Comparison of ENCODE assay signal across 17 cellular contexts in the genomic region with DNA sequence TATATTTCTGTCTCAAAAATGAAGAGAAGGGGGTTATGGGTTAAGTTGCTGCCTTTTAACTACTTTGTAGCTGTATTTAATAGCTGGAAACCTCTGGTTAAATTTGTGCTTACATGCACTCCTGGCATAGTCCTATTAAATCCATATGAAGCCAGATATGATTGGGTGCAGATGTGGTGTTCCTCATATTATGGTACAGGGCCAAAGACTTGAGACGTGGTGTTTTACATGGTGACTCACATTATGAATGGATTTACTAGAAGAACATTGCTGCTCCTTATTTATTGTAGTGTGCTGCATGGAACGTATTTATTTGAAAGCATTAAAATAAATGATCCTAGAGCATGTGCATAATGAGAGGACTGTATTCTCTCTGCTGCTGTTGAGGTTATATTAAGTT.
A peak's percentile ranks its signal among the peaks of the same experiment; 100 is the strongest.
DNase-seq lines count a peak whose midpoint lies in the region; ATAC-seq and TF ChIP-seq lines count a peak whose summit lies in the region.
"Had no signal": no experiment of that assay in that cellular context is flagged by ENCODE, and none has a peak within 500 bp of the region (broad histone marks: within the 10 kb centered on the region; RNA-seq: fewer than 3 reads in every experiment).

No MANE protein-coding gene starts in this region.

- no peak for TF ChIP-seq CTCF in BJ (IDR thresholded peaks at IDR 0.05; ENCODE audit: insufficient read depth, low read depth, low read length)
- TF ChIP-seq CTCF in fibroblast of mammary gland (conservative IDR thresholded peaks at IDR 0.05; ENCODE audit: control insufficient read depth, insufficient read depth, low read depth, low read length), result no peak
- TF ChIP-seq CTCF in upper lobe of left lung (IDR thresholded peaks at IDR 0.05), result no peak
- TF ChIP-seq CTCF in activated CD8-positive, alpha-beta T cell treated with anti-CD3 and anti-CD28 coated beads for 36 hours (IDR thresholded peaks at IDR 0.05), result no peak

- DNase-seq in BJ (ENCODE audit: low read depth) (peak; percentile 26), RPMI7951 (ENCODE audit: low read depth) (peak; percentile 24), fibroblast of mammary gland (ENCODE audit: low read depth) (peak; percentile 91), upper lobe of left lung (no peak), SK-N-DZ (ENCODE audit: low spot score) (no peak)
- no peak for DNase-seq in activated CD8-positive, alpha-beta T cell treated with anti-CD3 and anti-CD28 coated beads for 36 hours
- DNase-seq: CD4-positive, alpha-beta memory T cell; DMS53; EL; NCI-H1417 treated with DMSO at 0.1 percent for 48 hours; NCI-H187 treated with DMSO at 0.1 percent for 48 hours; NCI-H226; NCI-H524; SIG-M5 had no signal

- H3K27ac ChIP-seq in upper lobe of left lung, result no peak overlapping the region
- H3K27ac ChIP-seq: BLaER1, RWPE1 had no signal

- intact Hi-C loops in activated CD8-positive, alpha-beta T cell treated with anti-CD3 and anti-CD28 coated beads for 36 hours (cut with micrococcal nuclease), result no loop called here

- H3K36me3 ChIP-seq in BJ (ENCODE audit: control insufficient read depth, insufficient read depth, low read length) (no peaks in the 10 kb centered on the region), upper lobe of left lung (no peaks in the 10 kb centered on the region)
- H3K36me3 ChIP-seq: BLaER1 had no signal

- POLR2A ChIA-PET in BJ (lab: Charles Lee), result no interaction called here
- POLR2A ChIA-PET in activated CD8-positive, alpha-beta T cell treated with anti-CD3 and anti-CD28 coated beads for 36 hours (lab: Charles Lee), result interaction anchor here (0.6 kb wide), 1 partner anchor 43 kb away, joined by 3 read pairs; no protein-coding TSS in a partner anchor

- H3K27me3 ChIP-seq in BJ (ENCODE audit: control insufficient read depth, insufficient read depth, low read length) (no peaks in the 10 kb centered on the region), upper lobe of left lung (no peaks in the 10 kb centered on the region)
- H3K27me3 ChIP-seq: BLaER1 had no signal

- H3K27ac Mint-ChIP-seq in activated CD8-positive, alpha-beta T cell treated with anti-CD3 and anti-CD28 coated beads for 36 hours, result no peak overlapping the region
- H3K27ac Mint-ChIP-seq: CD4-positive, alpha-beta memory T cell had no signal

- no peaks in the 10 kb centered on the region for H3K4me1 ChIP-seq in upper lobe of left lung
- H3K4me1 ChIP-seq: BLaER1 had no signal

- H3K36me3 Mint-ChIP-seq in activated CD8-positive, alpha-beta T cell treated with anti-CD3 and anti-CD28 coated beads for 36 hours (ENCODE audit: low read depth), result no peaks in the 10 kb centered on the region
- H3K36me3 Mint-ChIP-seq: CD4-positive, alpha-beta memory T cell had no signal

- TF ChIP-seq EP300 in upper lobe of left lung (IDR thresholded peaks at IDR 0.05), result no peak

- H3K27me3 Mint-ChIP-seq in activated CD8-positive, alpha-beta T cell treated with anti-CD3 and anti-CD28 coated beads for 36 hours, result peaks cover 11% of the 10 kb centered on the region

- WGBS in upper lobe of left lung, 2 donors, result 71 to 73% methylated on average over 2 of the region's 2 CpGs

- no peak for ATAC-seq in upper lobe of left lung (ENCODE audit: low FRiP score in 2 of 2)
- ATAC-seq in activated CD8-positive, alpha-beta T cell treated with anti-CD3 and anti-CD28 coated beads for 36 hours, result no peak
- no peak for ATAC-seq in HG02759 (IDR thresholded peaks at IDR 0.05; ENCODE audit: unreplicated experiment)

- H3K4me3 ChIP-seq in BJ (ENCODE audit: low read depth, low read length) (no peak overlapping the region), fibroblast of mammary gland (ENCODE audit: control insufficient read depth, low read depth, low read length) (no peak overlapping the region), upper lobe of left lung (no peak overlapping the region)
- H3K4me3 ChIP-seq: BLaER1 had no signal

- H3K9me3 ChIP-seq in upper lobe of left lung, result peaks cover 0 to 4% (median 0%) of the 10 kb centered on the region in 4 donors
- H3K9me3 ChIP-seq: BLaER1 had no signal

- H3K4me1 Mint-ChIP-seq in activated CD8-positive, alpha-beta T cell treated with anti-CD3 and anti-CD28 coated beads for 36 hours (ENCODE audit: low read depth), result no peaks in the 10 kb centered on the region
- H3K4me1 Mint-ChIP-seq: CD4-positive, alpha-beta memory T cell had no signal

- H3K4me3 Mint-ChIP-seq in activated CD8-positive, alpha-beta T cell treated with anti-CD3 and anti-CD28 coated beads for 36 hours, result no peak overlapping the region
- H3K4me3 Mint-ChIP-seq: CD4-positive, alpha-beta memory T cell had no signal

- CTCF ChIA-PET in BJ (lab: Yijun Ruan, JAX), result no interaction called here
- CTCF ChIA-PET in activated CD8-positive, alpha-beta T cell treated with anti-CD3 and anti-CD28 coated beads for 36 hours (lab: Charles Lee), result no interaction called here

- no peaks in the 10 kb centered on the region for H3K9me3 Mint-ChIP-seq in activated CD8-positive, alpha-beta T cell treated with anti-CD3 and anti-CD28 coated beads for 36 hours

- no peak for TF ChIP-seq POLR2A in upper lobe of left lung (IDR thresholded peaks at IDR 0.05)

Comparison
In these comparisons a context has a peak if more than half of its experiments do, and no peak if none do; other contexts are left out.
1. DNase-seq: peak in BJ (single experiment), RPMI7951 (single experiment) and fibroblast of mammary gland (single experiment); none in upper lobe of left lung (0 of 2), activated CD8-positive, alpha-beta T cell treated with anti-CD3 and anti-CD28 coated beads for 36 hours (single experiment) and SK-N-DZ (single experiment).